Comparison of ENCODE assay signal across 8 cellular contexts in genomic region chr15:84142888-84143337, GRCh38.
DNase-seq lines count a peak whose midpoint lies in the region; ATAC-seq lines count a peak whose summit lies in the region.

No MANE protein-coding gene starts in this region.

- H3K9me3 ChIP-seq in GM23248 (ENCODE audit: low read depth), result no peaks in the 10 kb centered on the region

- ATAC-seq in Right ventricle myocardium superior (ENCODE audit: poor library complexity), result peak; percentile 95

- in situ Hi-C loops in GM23248 (cut with MboI), result no loop called here

- H4K20me1 ChIP-seq in GM23248 (ENCODE audit: insufficient read depth), result no peaks in the 10 kb centered on the region

- H3K4me2 ChIP-seq in GM23248 (ENCODE audit: unreplicated experiment), result no peak overlapping the region

- no peaks in the 10 kb centered on the region for H3F3A ChIP-seq in GM23248 (ENCODE audit: insufficient read depth)

- no peak overlapping the region for H3K4me3 ChIP-seq in GM23248

- intact Hi-C loops in activated naive CD4-positive, alpha-beta T cell treated with anti-CD3 and anti-CD28 coated beads for 36 hours (cut with micrococcal nuclease), result no loop called here
- intact Hi-C loops in Right ventricle myocardium superior (cut with DNase I), result no loop called here

- WGBS in GM23248 (ENCODE audit: low coverage in 1 of 2, low lambda C conversion rate in 2 of 2, missing lambda C conversion rate in 2 of 2), 2 experiments, result 8 to 9% methylated on average over 7 of the region's 7 CpGs

- H3K27ac ChIP-seq in GM23248, result no peak overlapping the region

- no peaks in the 10 kb centered on the region for H3K9me3 Mint-ChIP-seq in activated naive CD4-positive, alpha-beta T cell treated with anti-CD3 and anti-CD28 coated beads for 36 hours

- H3K9me2 ChIP-seq in GM23248 (ENCODE audit: insufficient read depth), result no peaks in the 10 kb centered on the region

- H3K4me1 ChIP-seq in GM23248 (ENCODE audit: insufficient read depth), result no peaks in the 10 kb centered on the region

- H3K79me2 ChIP-seq in GM23248 (ENCODE audit: insufficient read depth), result no peaks in the 10 kb centered on the region

- CTCF ChIA-PET in activated naive CD4-positive, alpha-beta T cell treated with anti-CD3 and anti-CD28 coated beads for 36 hours (lab: Charles Lee), result interaction anchor here (0.6 to 0.7 kb wide), 2 partner anchors 181 to 1010 kb away, joined by 3 read pairs; no protein-coding TSS in a partner anchor

- peaks cover 4% of the 10 kb centered on the region for H3K27me3 Mint-ChIP-seq in activated naive CD4-positive, alpha-beta T cell treated with anti-CD3 and anti-CD28 coated beads for 36 hours (ENCODE audit: low read depth)

- peaks cover 16% of the 10 kb centered on the region; the same call in 1 of the 2 replicates for H3K27me3 ChIP-seq in GM23248 (replicated peaks; ENCODE audit: insufficient read depth)

- H3K27ac Mint-ChIP-seq in activated naive CD4-positive, alpha-beta T cell treated with anti-CD3 and anti-CD28 coated beads for 36 hours, result no peak overlapping the region

- peak overlapping the region; percentile 53 for H3K4me3 Mint-ChIP-seq in activated naive CD4-positive, alpha-beta T cell treated with anti-CD3 and anti-CD28 coated beads for 36 hours

- DNase-seq in GM03348 (ENCODE audit: low spot score) (peak; percentile 84), GM23248 (peak; percentile 83), KG1 (lab: John Stamatoyannopoulos, UW) (peak; percentile 56), SIG-M5 treated with dmso at 0.1 percent for 504 hours (lab: John Stamatoyannopoulos, UW; ENCODE audit: unreplicated experiment) (peak; percentile 78), Right ventricle myocardium superior (peak; percentile 76), pulmonary artery endothelial cell (ENCODE audit: low read depth, low spot score) (peak; percentile 43), cortex of kidney (lab: John Stamatoyannopoulos, UW) (no peak)
- peak; percentile 88 for DNase-seq in activated naive CD4-positive, alpha-beta T cell treated with anti-CD3 and anti-CD28 coated beads for 36 hours

- H3K4me1 Mint-ChIP-seq in activated naive CD4-positive, alpha-beta T cell treated with anti-CD3 and anti-CD28 coated beads for 36 hours (ENCODE audit: low read depth), result peaks cover 8% of the 10 kb centered on the region

- no peaks in the 10 kb centered on the region for H3K36me3 ChIP-seq in GM23248 (ENCODE audit: low read depth)

- 0 out of 2 replicates have a peak overlapping the region, but pooled peaks have one; percentile 38 for H2AFZ ChIP-seq in GM23248

- H3K36me3 Mint-ChIP-seq in activated naive CD4-positive, alpha-beta T cell treated with anti-CD3 and anti-CD28 coated beads for 36 hours (ENCODE audit: low read depth), result no peaks in the 10 kb centered on the region

- no peak overlapping the region for H3K9ac ChIP-seq in GM23248
